ENCODE assay signal across 9 cellular contexts in the genomic region with DNA sequence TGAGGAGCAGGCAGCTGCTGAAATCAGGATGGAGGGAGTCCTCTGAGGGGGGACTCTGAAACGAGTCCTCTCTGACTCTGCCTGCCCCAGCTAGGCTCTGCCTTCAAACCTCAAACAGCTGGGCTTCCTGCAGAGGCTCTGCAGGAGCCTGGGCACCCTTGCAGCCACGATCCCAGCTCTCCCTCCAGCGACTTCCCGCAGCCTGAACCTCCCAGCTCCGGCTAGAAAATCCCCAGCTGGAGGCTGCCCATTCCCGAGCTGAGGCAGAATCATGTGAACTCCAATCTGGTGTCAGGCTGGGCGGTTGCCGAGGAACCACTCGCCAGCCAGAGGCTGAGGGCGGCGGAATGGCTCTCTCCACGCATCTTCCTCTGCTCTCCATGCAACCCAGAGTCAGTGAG. TPM values are rescaled to one million over a fixed set of nuclear protein-coding genes. Genes with fewer than 3 reads are reported as not detected.
A peak's percentile ranks its signal among the peaks of the same experiment; 100 is the strongest.
DNase-seq lines count a peak whose midpoint lies in the region; TF ChIP-seq lines count a peak whose summit lies in the region.
"Had no signal": no experiment of that assay in that cellular context is flagged by ENCODE, and none has a peak within 500 bp of the region (broad histone marks: within the 10 kb centered on the region; RNA-seq: fewer than 3 reads in every experiment).

A gene with protein sequence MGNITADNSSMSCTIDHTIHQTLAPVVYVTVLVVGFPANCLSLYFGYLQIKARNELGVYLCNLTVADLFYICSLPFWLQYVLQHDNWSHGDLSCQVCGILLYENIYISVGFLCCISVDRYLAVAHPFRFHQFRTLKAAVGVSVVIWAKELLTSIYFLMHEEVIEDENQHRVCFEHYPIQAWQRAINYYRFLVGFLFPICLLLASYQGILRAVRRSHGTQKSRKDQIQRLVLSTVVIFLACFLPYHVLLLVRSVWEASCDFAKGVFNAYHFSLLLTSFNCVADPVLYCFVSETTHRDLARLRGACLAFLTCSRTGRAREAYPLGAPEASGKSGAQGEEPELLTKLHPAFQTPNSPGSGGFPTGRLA (minus strand): TSS at position 204 of the 401 bp plus-strand sequence. CDS start 9,654 bp downstream, outside the sequence.

- no peaks in the 10 kb centered on the region for H3K27me3 ChIP-seq in rectal smooth muscle tissue (ENCODE audit: control insufficient read depth, insufficient read depth, low read length)

- no peak within 1 kb of the TSS for H3K9ac ChIP-seq in rectal smooth muscle tissue (ENCODE audit: low read length)

- no peak within 1 kb of the TSS for H3K27ac ChIP-seq in rectal smooth muscle tissue (ENCODE audit: low read depth, low read length)

- H3K36me3 Mint-ChIP-seq in activated T-helper 1 cell treated with anti-CD3 and anti-CD28 coated beads, Interleukin-12 subunit alpha, Interleukin-12 subunit beta, Interleukin-2, Interleukin-4 antibody, amounts not matched to agents 30 ng/mL and 10 ng/mL and 1 ng/mL, durations not matched to agents 14 hours and 24 hours and 36 hours (ENCODE audit: low read depth) = peaks cover 21% of the 10 kb centered on the region
- H3K36me3 Mint-ChIP-seq in Calu3 (ENCODE audit: insufficient read depth, unreplicated experiment) = no peaks in the 10 kb centered on the region

- no peak for TF ChIP-seq CTCF in NB4 (IDR thresholded peaks at IDR 0.05; ENCODE audit: low read depth, low read length)
- TF ChIP-seq CTCF in Calu3 (IDR thresholded peaks at IDR 0.05; ENCODE audit: unreplicated experiment) = no peak

- intact Hi-C loops in activated T-helper 1 cell treated with anti-CD3 and anti-CD28 coated beads, Interleukin-12 subunit alpha, Interleukin-12 subunit beta, Interleukin-2, Interleukin-4 antibody, amounts not matched to agents 30 ng/mL and 10 ng/mL and 1 ng/mL, durations not matched to agents 14 hours and 24 hours and 36 hours (cut with micrococcal nuclease) = loop anchor here (5.0 kb wide), 1 partner anchor 628 kb away; no protein-coding TSS in a partner anchor
- intact Hi-C loops in head of caudate nucleus (cut with DNase I) (no loop called here), Calu3 (cut with micrococcal nuclease; ENCODE audit: unreplicated experiment) (no loop called here)

- BruUV-seq in Calu3 (replicated peaks; lab: Mats Ljungman, UMichigan) = no TSS peak

- no peaks in the 10 kb centered on the region for H3K27me3 Mint-ChIP-seq in activated T-helper 1 cell treated with anti-CD3 and anti-CD28 coated beads, Interleukin-12 subunit alpha, Interleukin-12 subunit beta, Interleukin-2, Interleukin-4 antibody, amounts not matched to agents 30 ng/mL and 10 ng/mL and 1 ng/mL, durations not matched to agents 14 hours and 24 hours and 36 hours (ENCODE audit: insufficient read depth)
- peaks cover 42% of the 10 kb centered on the region for H3K27me3 Mint-ChIP-seq in Calu3 (ENCODE audit: unreplicated experiment)

- peak within 1 kb of the TSS; percentile 85 for H3K4me3 Mint-ChIP-seq in activated T-helper 1 cell treated with anti-CD3 and anti-CD28 coated beads, Interleukin-12 subunit alpha, Interleukin-12 subunit beta, Interleukin-2, Interleukin-4 antibody, amounts not matched to agents 30 ng/mL and 10 ng/mL and 1 ng/mL, durations not matched to agents 14 hours and 24 hours and 36 hours
- no peak within 1 kb of the TSS for H3K4me3 Mint-ChIP-seq in Calu3 (ENCODE audit: low read depth, unreplicated experiment)

- H3K36me3 ChIP-seq in rectal smooth muscle tissue (ENCODE audit: control insufficient read depth, insufficient read depth, low read length) = no peaks in the 10 kb centered on the region

- no peaks in the 10 kb centered on the region for H3K4me1 ChIP-seq in rectal smooth muscle tissue (ENCODE audit: control insufficient read depth, insufficient read depth, low read length)

- TF ChIP-seq POLR2A in NB4 (IDR thresholded peaks at IDR 0.05; ENCODE audit: extremely low read depth, insufficient read length) = no peak

- peak within 1 kb of the TSS; percentile 88 for H3K27ac Mint-ChIP-seq in activated T-helper 1 cell treated with anti-CD3 and anti-CD28 coated beads, Interleukin-12 subunit alpha, Interleukin-12 subunit beta, Interleukin-2, Interleukin-4 antibody, amounts not matched to agents 30 ng/mL and 10 ng/mL and 1 ng/mL, durations not matched to agents 14 hours and 24 hours and 36 hours
- no peak within 1 kb of the TSS for H3K27ac Mint-ChIP-seq in Calu3 (ENCODE audit: unreplicated experiment)

- H3K4me1 Mint-ChIP-seq in activated T-helper 1 cell treated with anti-CD3 and anti-CD28 coated beads, Interleukin-12 subunit alpha, Interleukin-12 subunit beta, Interleukin-2, Interleukin-4 antibody, amounts not matched to agents 30 ng/mL and 10 ng/mL and 1 ng/mL, durations not matched to agents 14 hours and 24 hours and 36 hours (ENCODE audit: low read depth) = peaks cover 89% of the 10 kb centered on the region
- H3K4me1 Mint-ChIP-seq in Calu3 (ENCODE audit: low read depth, unreplicated experiment) = peaks cover under 1% of the 10 kb centered on the region

- H3K4me3 ChIP-seq in NB4 (ENCODE audit: low read depth, low read length) (peak within 1 kb of the TSS; percentile 59), rectal smooth muscle tissue (ENCODE audit: low read length) (peak within 1 kb of the TSS; percentile 1)
- H3K4me3 ChIP-seq: lung had no signal

- CTCF ChIA-PET in Calu3 (lab: Charles Lee) = interaction anchor here (0.6 kb wide), 2 partner anchors 89 to 523 kb away, joined by 4 to 6 read pairs; no protein-coding TSS in a partner anchor

- peak; percentile 6 for DNase-seq in DMS153 treated with DMSO at 0.1 percent for 48 hours (lab: John Stamatoyannopoulos, UW; ENCODE audit: unreplicated experiment)
- DNase-seq in NB4 (ENCODE audit: low read depth) = peak; percentile 75
- no peak for DNase-seq in activated T-helper 1 cell treated with anti-CD3 and anti-CD28 coated beads, Interleukin-12 subunit alpha, Interleukin-12 subunit beta, Interleukin-2, Interleukin-4 antibody, amounts not matched to agents 30 ng/mL and 10 ng/mL and 1 ng/mL, durations not matched to agents 14 hours and 24 hours and 36 hours (ENCODE audit: low spot score)
- peak in 33 of 42 donors; percentile 11 to 69 (median 49) for DNase-seq in head of caudate nucleus
- no peak for DNase-seq in NOMO-1 treated with dmso at 0.1 percent for 144 hours (lab: John Stamatoyannopoulos, UW; ENCODE audit: unreplicated experiment)
- DNase-seq in Calu3 = no peak
- DNase-seq in NCI-H526 treated with DMSO at 0.1 percent for 48 hours (lab: John Stamatoyannopoulos, UW) = no peak

- H3K9me3 Mint-ChIP-seq in activated T-helper 1 cell treated with anti-CD3 and anti-CD28 coated beads, Interleukin-12 subunit alpha, Interleukin-12 subunit beta, Interleukin-2, Interleukin-4 antibody, amounts not matched to agents 30 ng/mL and 10 ng/mL and 1 ng/mL, durations not matched to agents 14 hours and 24 hours and 36 hours = peaks cover 4% of the 10 kb centered on the region
- H3K9me3 Mint-ChIP-seq in Calu3 (ENCODE audit: low read depth, unreplicated experiment) = no peaks in the 10 kb centered on the region

RNA-seq across cellular contexts. Expression of the gene that starts here (rescaled TPM):
- 4.5 and 5.4 TPM in 2 replicates for total RNA-seq in activated T-helper 1 cell treated with anti-CD3 and anti-CD28 coated beads, Interleukin-12 subunit alpha, Interleukin-12 subunit beta, Interleukin-2, Interleukin-4 antibody, amounts not matched to agents 30 ng/mL and 10 ng/mL and 1 ng/mL, durations not matched to agents 14 hours and 24 hours and 36 hours
- not detected in 2 replicates for total RNA-seq in Calu3 (2022)

Comparison
In these comparisons a context has a peak if more than half of its experiments do, and no peak if none do; other contexts are left out.
1. DNase-seq: peak in DMS153 treated with DMSO at 0.1 percent for 48 hours (single experiment), NB4 (single experiment) and head of caudate nucleus (33 of 42); none in activated T-helper 1 cell treated with anti-CD3 and anti-CD28 coated beads, Interleukin-12 subunit alpha, Interleukin-12 subunit beta, Interleukin-2, Interleukin-4 antibody, amounts not matched to agents 30 ng/mL and 10 ng/mL and 1 ng/mL, durations not matched to agents 14 hours and 24 hours and 36 hours (single experiment), NOMO-1 treated with dmso at 0.1 percent for 144 hours (single experiment), Calu3 (single experiment) and NCI-H526 treated with DMSO at 0.1 percent for 48 hours (single experiment).